31 cellular contexts compared by ENCODE assay signal in genomic region chr10:131277969-131278368, GRCh38. TPM values are rescaled to one million over a fixed set of nuclear protein-coding genes. Genes with fewer than 3 reads are reported as not detected.
"Had no signal": no experiment of that assay in that cellular context is flagged by ENCODE, and none has a peak within 500 bp of the region (broad histone marks: within the 10 kb centered on the region; RNA-seq: fewer than 3 reads in every experiment).

No MANE protein-coding gene starts in this region.

- H3K4me1 Mint-ChIP-seq: naive thymus-derived CD4-positive, alpha-beta T cell; nephron; neural crest cell; stimulated activated effector memory CD8-positive, alpha-beta T cell treated with anti-CD3 and anti-CD28 coated beads, Interleukin-12 subunit alpha, Interleukin-12 subunit beta, amount 100 ng/mL, for 72 hours had no signal

- H3K36me3 Mint-ChIP-seq: naive thymus-derived CD4-positive, alpha-beta T cell; stimulated activated effector memory CD8-positive, alpha-beta T cell treated with anti-CD3 and anti-CD28 coated beads, Interleukin-12 subunit alpha, Interleukin-12 subunit beta, amount 100 ng/mL, for 72 hours had no signal

- H3K4me3 Mint-ChIP-seq: naive thymus-derived CD4-positive, alpha-beta T cell; nephron; neural crest cell; stimulated activated effector memory CD8-positive, alpha-beta T cell treated with anti-CD3 and anti-CD28 coated beads, Interleukin-12 subunit alpha, Interleukin-12 subunit beta, amount 100 ng/mL, for 72 hours; stimulated activated naive CD8-positive, alpha-beta T cell treated with anti-CD3 and anti-CD28 coated beads, Interleukin-15, Interleukin-2, amounts not matched to agents 100 ng/mL and 50 ng/mL, for 24 hours had no signal

- H3K27ac Mint-ChIP-seq: naive thymus-derived CD4-positive, alpha-beta T cell; nephron; progenitor cell of endocrine pancreas; stimulated activated effector memory CD8-positive, alpha-beta T cell treated with anti-CD3 and anti-CD28 coated beads, Interleukin-12 subunit alpha, Interleukin-12 subunit beta, amount 100 ng/mL, for 72 hours; stimulated activated naive CD8-positive, alpha-beta T cell treated with anti-CD3 and anti-CD28 coated beads, Interleukin-15, Interleukin-2, amounts not matched to agents 100 ng/mL and 50 ng/mL, for 24 hours had no signal

- H3K27me3 Mint-ChIP-seq: stimulated activated naive CD8-positive, alpha-beta T cell treated with anti-CD3 and anti-CD28 coated beads, Interleukin-15, Interleukin-2, amounts not matched to agents 100 ng/mL and 50 ng/mL, for 24 hours had no signal

- H3K9me3 Mint-ChIP-seq: nephron; neural crest cell; stimulated activated effector memory CD8-positive, alpha-beta T cell treated with anti-CD3 and anti-CD28 coated beads, Interleukin-12 subunit alpha, Interleukin-12 subunit beta, amount 100 ng/mL, for 72 hours; stimulated activated naive CD8-positive, alpha-beta T cell treated with anti-CD3 and anti-CD28 coated beads, Interleukin-15, Interleukin-2, amounts not matched to agents 100 ng/mL and 50 ng/mL, for 24 hours had no signal

- DNase-seq: heart right ventricle; islet precursor cell; left ventricle myocardium inferior; midbrain; mucosa of descending colon; naive thymus-derived CD4-positive, alpha-beta T cell; occipital lobe; right lobe of liver; stimulated activated CD4-positive, alpha-beta T cell treated with anti-CD3 and anti-CD28 coated beads, Interleukin-12 subunit alpha, Interleukin-12 subunit beta, amount 100 ng/mL, for 4 hours; stimulated activated CD4-positive, alpha-beta T cell treated with anti-CD3 and anti-CD28 coated beads, Interleukin-15, amount 100 ng/mL, for 24 hours; stimulated activated CD4-positive, alpha-beta T cell treated with anti-CD3 and anti-CD28 coated beads, Interleukin-2, amount 100 ng/mL, for 24 hours; stimulated activated CD4-positive, alpha-beta T cell treated with anti-CD3 and anti-CD28 coated beads, Interleukin-4, amount 100 ng/mL, for 1 hour; stimulated activated naive CD4-positive, alpha-beta T cell; tibial artery; trophoblast cell; upper lobe of right lung; uterus had no signal

RNA-seq across cellular contexts. Expression of gene TCERG1L, which starts 33.6 kb away (rescaled TPM):
- total RNA-seq: left ventricle myocardium inferior, mesenteric fat pad, mucosa of descending colon, myocyte, osteocyte, pulmonary artery endothelial cell, renal cortical epithelial cell, right lobe of liver, skeletal muscle tissue, smooth muscle cell, subcutaneous adipose tissue, thoracic aorta, upper lobe of right lung had no signal
